ENCODE assay signal across 8 cellular contexts in the genomic region with DNA sequence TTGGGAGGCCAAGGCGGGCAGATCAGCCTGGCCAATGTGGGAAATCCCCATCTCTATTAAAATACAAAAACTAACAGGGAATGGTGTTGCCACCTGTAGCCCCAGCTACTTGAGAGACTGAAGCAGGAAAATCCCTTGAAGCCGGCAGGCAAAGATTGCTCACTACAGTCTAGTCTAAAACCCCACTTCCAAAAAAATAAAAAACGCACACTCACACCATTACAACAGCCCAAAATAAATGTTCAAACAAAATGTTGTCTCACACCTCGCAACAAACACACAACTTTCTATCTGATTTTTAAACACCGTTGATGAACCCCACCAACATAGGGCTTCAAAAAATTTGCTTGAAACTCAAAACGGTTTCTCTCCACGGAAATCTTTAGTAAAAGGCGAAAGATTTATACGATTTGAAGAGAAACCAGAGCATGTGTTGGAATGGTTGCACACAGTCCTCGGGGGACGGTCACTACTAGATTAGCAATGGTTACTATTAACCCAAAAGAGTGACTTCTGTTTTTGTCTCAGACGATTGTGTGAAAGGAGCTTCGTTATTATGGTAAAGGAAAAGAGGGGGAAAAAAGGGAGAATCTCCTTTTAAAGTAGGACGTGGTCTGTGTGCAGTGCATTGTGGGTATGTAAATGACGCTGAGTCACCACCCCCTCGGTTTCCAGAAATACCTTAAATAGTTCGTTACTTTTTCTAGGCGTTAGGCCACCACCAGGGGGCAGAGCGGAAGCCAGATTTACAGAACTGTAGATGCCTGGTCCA. TPM values are rescaled to one million over a fixed set of nuclear protein-coding genes. Genes with fewer than 3 reads are reported as not detected.
DNase-seq lines count a peak whose midpoint lies in the region; ATAC-seq and TF ChIP-seq lines count a peak whose summit lies in the region.

Gene RNU5D-1, minus strand, starts transcription at position 430 of the 772 bp plus-strand sequence.

- H3K27ac Mint-ChIP-seq in activated naive CD8-positive, alpha-beta T cell treated with anti-CD3 and anti-CD28 coated beads, Interleukin-2, amount 50 U/mL, for 24 hours = peak within 1 kb of the TSS; percentile 100
- peak within 1 kb of the TSS; percentile 99 for H3K27ac Mint-ChIP-seq in type B pancreatic cell

- intact Hi-C loops in cardiac septum (cut with DNase I) = loop anchor here (5.0 kb wide), 1 partner anchor 281 kb away; the partner anchor contains the start of genes HECTD3 and UROD

- H3K4me3 Mint-ChIP-seq in activated naive CD8-positive, alpha-beta T cell treated with anti-CD3 and anti-CD28 coated beads, Interleukin-2, amount 50 U/mL, for 24 hours = peak within 1 kb of the TSS; percentile 63
- H3K4me3 Mint-ChIP-seq in type B pancreatic cell = peak within 1 kb of the TSS; percentile 75

- peaks cover 41% of the 10 kb centered on the region for H3K4me1 Mint-ChIP-seq in activated naive CD8-positive, alpha-beta T cell treated with anti-CD3 and anti-CD28 coated beads, Interleukin-2, amount 50 U/mL, for 24 hours
- peaks cover 10% of the 10 kb centered on the region for H3K4me1 Mint-ChIP-seq in type B pancreatic cell (ENCODE audit: unreplicated experiment)

- ATAC-seq in HG02759 (IDR thresholded peaks at IDR 0.05; ENCODE audit: unreplicated experiment) = peak; percentile 67
- peak; percentile 94 for ATAC-seq in activated naive CD8-positive, alpha-beta T cell treated with anti-CD3 and anti-CD28 coated beads, Interleukin-2, amount 50 U/mL, for 24 hours

- TF ChIP-seq CTCF in GM12874 (IDR thresholded peaks at IDR 0.05; ENCODE audit: insufficient read depth, low read depth, low read length) = peak; percentile 78
- peak; percentile 93 for TF ChIP-seq CTCF in type B pancreatic cell (conservative IDR thresholded peaks at IDR 0.05)

- H3K36me3 Mint-ChIP-seq in activated naive CD8-positive, alpha-beta T cell treated with anti-CD3 and anti-CD28 coated beads, Interleukin-2, amount 50 U/mL, for 24 hours (ENCODE audit: low read depth) = peaks cover 5% of the 10 kb centered on the region
- H3K36me3 Mint-ChIP-seq in type B pancreatic cell = no peaks in the 10 kb centered on the region

- H3K9me3 Mint-ChIP-seq in activated naive CD8-positive, alpha-beta T cell treated with anti-CD3 and anti-CD28 coated beads, Interleukin-2, amount 50 U/mL, for 24 hours = no peaks in the 10 kb centered on the region
- peaks cover 4% of the 10 kb centered on the region for H3K9me3 Mint-ChIP-seq in type B pancreatic cell

- H3K27me3 Mint-ChIP-seq in activated naive CD8-positive, alpha-beta T cell treated with anti-CD3 and anti-CD28 coated beads, Interleukin-2, amount 50 U/mL, for 24 hours = peaks cover 3% of the 10 kb centered on the region
- peaks cover 5% of the 10 kb centered on the region for H3K27me3 Mint-ChIP-seq in type B pancreatic cell

- DNase-seq in NCI-H1105 treated with DMSO at 0.1 percent for 48 hours (lab: John Stamatoyannopoulos, UW) (peak; percentile 80), SKM-1 treated with dmso at 0.1 percent for 144 hours (lab: John Stamatoyannopoulos, UW; ENCODE audit: unreplicated experiment) (peak; percentile 97), cardiac septum (ENCODE audit: low spot score) (peak; percentile 96), pons (ENCODE audit: low spot score) (peak; percentile 97), type B pancreatic cell (ENCODE audit: extremely low spot score, unreplicated experiment) (peak; percentile 84)
- peak; percentile 96 for DNase-seq in activated naive CD8-positive, alpha-beta T cell treated with anti-CD3 and anti-CD28 coated beads, Interleukin-2, amount 50 U/mL, for 24 hours

RNA-seq across cellular contexts. Expression of gene RNU5D-1, which starts in this region (rescaled TPM):
- total RNA-seq in cardiac septum (not detected), type B pancreatic cell (ENCODE audit: low replicate concordance) (not detected in 2 replicates)

Comparison
In these comparisons a context has a peak if more than half of its experiments do, and no peak if none do; other contexts are left out.
1. Peak in every context shown above with its lines: DNase-seq and ATAC-seq.
2. Peak in DNase-seq in cardiac septum; RNA of the gene not detected or under 1 TPM.
3. Peak in DNase-seq in type B pancreatic cell; RNA of the gene not detected or under 1 TPM.